ENCODE assay signal across 27 cellular contexts in the genomic region with DNA sequence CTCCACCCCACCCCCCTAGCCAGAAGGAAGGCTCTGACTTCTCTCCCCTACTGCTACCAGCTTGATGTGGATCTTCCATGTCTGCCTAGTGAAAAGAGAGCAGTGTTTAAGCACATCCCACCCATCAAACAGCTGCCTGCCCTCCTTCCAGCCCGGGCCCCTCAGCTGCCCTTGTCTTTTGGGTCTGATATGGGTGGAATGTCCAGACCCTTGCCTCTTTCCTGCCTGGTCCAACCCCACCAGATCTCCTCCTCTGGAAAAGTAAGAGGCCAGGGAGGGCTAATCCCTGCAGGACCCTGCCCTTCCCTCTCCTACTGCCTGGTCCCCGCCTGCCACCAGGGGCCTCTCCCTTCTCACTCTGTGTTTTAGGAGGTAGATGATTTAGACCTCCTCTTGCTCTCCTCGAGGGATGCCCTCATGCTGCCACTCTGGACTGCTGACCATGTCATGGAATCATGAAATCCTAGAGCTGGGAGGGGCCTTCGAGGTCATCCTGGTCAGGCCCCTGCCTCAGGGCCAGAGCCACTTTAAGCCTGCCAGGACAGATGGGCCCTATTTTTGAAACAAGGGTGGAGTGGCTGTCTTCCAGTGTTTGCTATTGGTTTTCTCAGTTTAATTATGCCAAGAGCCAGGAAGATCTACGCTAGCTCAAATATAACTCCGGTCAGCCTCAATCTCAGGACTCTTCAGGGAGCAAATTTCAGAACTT. TPM values are rescaled to one million over a fixed set of nuclear protein-coding genes. Genes with fewer than 3 reads are reported as not detected.
DNase-seq lines count a peak whose midpoint lies in the region; ATAC-seq and TF ChIP-seq lines count a peak whose summit lies in the region.
"Had no signal": no experiment of that assay in that cellular context is flagged by ENCODE, and none has a peak within 500 bp of the region (broad histone marks: within the 10 kb centered on the region; RNA-seq: fewer than 3 reads in every experiment).

No MANE protein-coding gene starts in this region.

- H3K4me1 Mint-ChIP-seq in WTC11: peaks cover 32% of the 10 kb centered on the region
- peaks cover 14% of the 10 kb centered on the region for H3K4me1 Mint-ChIP-seq in progenitor cell of endocrine pancreas (ENCODE audit: low read depth)

- H3K36me3 ChIP-seq in H7 (replicated peaks; ENCODE audit: control insufficient read depth, insufficient read depth, low read length): no peaks in the 10 kb centered on the region
- H3K36me3 ChIP-seq: cardiac muscle cell, lower lobe of right lung, thoracic aorta had no signal

- H3K27ac ChIP-seq in foreskin keratinocyte: no peak overlapping the region
- H3K27ac ChIP-seq: cardiac muscle cell, GM23248, lower lobe of right lung, thoracic aorta had no signal

- peaks cover 12% of the 10 kb centered on the region for H3K4me1 ChIP-seq in foreskin keratinocyte

- DNase-seq in H7 (peak; percentile 66), WTC11 (ENCODE audit: low spot score) (no peak), foreskin keratinocyte (no peak), progenitor cell of endocrine pancreas (ENCODE audit: low spot score, unreplicated experiment) (no peak), RKO (ENCODE audit: low spot score) (no peak), DMS53 treated with DMSO at 0.1 percent for 48 hours (lab: John Stamatoyannopoulos, UW; ENCODE audit: unreplicated experiment) (no peak)
- DNase-seq: activated CD4-positive, alpha-beta T cell treated with anti-CD3 and anti-CD28 coated beads for 48 hours; activated naive CD4-positive, alpha-beta T cell; activated T-cell treated with anti-CD3 and anti-CD28 coated beads, Interleukin-2, amount 50 U/mL, for 4 hours; amygdala; DMS 273 treated with DMSO at 0.1 percent for 48 hours; GM23248; kidney; lower lobe of right lung; NCI-H1436 treated with DMSO at 0.1 percent for 48 hours; NCI-H510A treated with DMSO at 0.1 percent for 48 hours; stimulated activated CD4-positive, alpha-beta T cell treated with anti-CD3 and anti-CD28 coated beads, Interleukin-4, amount 100 ng/mL, for 1 hour; stimulated activated naive B cell treated with anti-CD40 and anti-IgM and Interleukin-4, amounts not matched to agents 10 μg/mL and 1 μg/mL and 100 μg/mL, for 72 hours had no signal

- CTCF ChIA-PET in WTC11 (lab: Charles Lee): interaction anchor here (0.8 to 1.2 kb wide), 2 partner anchors 11 to 14 kb away, joined by 4 to 5 read pairs; no protein-coding TSS in a partner anchor

- H3K27me3 ChIP-seq in H7 (ENCODE audit: control insufficient read depth, insufficient read depth, low read length) (no peaks in the 10 kb centered on the region), foreskin keratinocyte (no peaks in the 10 kb centered on the region)
- H3K27me3 ChIP-seq: cardiac muscle cell had no signal

- H3K36me3 Mint-ChIP-seq in WTC11 (no peaks in the 10 kb centered on the region), progenitor cell of endocrine pancreas (ENCODE audit: insufficient read depth) (no peaks in the 10 kb centered on the region)
- H3K36me3 Mint-ChIP-seq: CD14-positive monocyte; stimulated activated naive B cell treated with anti-CD40 and anti-IgM and Interleukin-4, amounts not matched to agents 10 μg/mL and 1 μg/mL and 100 μg/mL, for 72 hours had no signal

- H3K27me3 Mint-ChIP-seq in WTC11 (ENCODE audit: low read depth): no peaks in the 10 kb centered on the region
- no peaks in the 10 kb centered on the region for H3K27me3 Mint-ChIP-seq in progenitor cell of endocrine pancreas

- no peak for TF ChIP-seq CTCF in WTC11 (IDR thresholded peaks at IDR 0.05)
- peak; percentile 2 for TF ChIP-seq CTCF in foreskin keratinocyte (conservative IDR thresholded peaks at IDR 0.05)
- TF ChIP-seq CTCF in progenitor cell of endocrine pancreas (IDR thresholded peaks at IDR 0.05; ENCODE audit: unreplicated experiment): peak; percentile 29

- H3K4me3 Mint-ChIP-seq in WTC11 (no peak overlapping the region), progenitor cell of endocrine pancreas (ENCODE audit: low read depth) (no peak overlapping the region)
- H3K4me3 Mint-ChIP-seq: activated T-cell treated with anti-CD3 and anti-CD28 coated beads, Interleukin-2, amount 50 U/mL, for 4 hours; CD14-positive monocyte; dendritic cell treated with granulocyte-macrophage colony-stimulating factor and Interleukin-4, amounts not matched to agents 40 ng/mL and 50 ng/mL, for 4 days; stimulated activated naive B cell treated with anti-CD40 and anti-IgM and Interleukin-4, amounts not matched to agents 10 μg/mL and 1 μg/mL and 100 μg/mL, for 72 hours; T-helper 1 cell treated with Interleukin-12 subunit alpha and Interleukin-12 subunit beta and Interleukin-4 antibody, amounts not matched to agents 30 μg/mL and 1 μg/mL, for 36 hours had no signal

- H3K4me3 ChIP-seq in H7 (ENCODE audit: insufficient read depth, low read depth, low read length): no peak overlapping the region
- H3K4me3 ChIP-seq: cardiac muscle cell, GM23248, lower lobe of right lung, thoracic aorta had no signal

- no peaks in the 10 kb centered on the region for H3K9me3 Mint-ChIP-seq in WTC11
- H3K9me3 Mint-ChIP-seq in progenitor cell of endocrine pancreas (ENCODE audit: low read depth): no peaks in the 10 kb centered on the region
- H3K9me3 Mint-ChIP-seq: activated T-cell treated with anti-CD3 and anti-CD28 coated beads, Interleukin-2, amount 50 U/mL, for 4 hours; dendritic cell treated with granulocyte-macrophage colony-stimulating factor and Interleukin-4, amounts not matched to agents 40 ng/mL and 50 ng/mL, for 4 days; stimulated activated naive B cell treated with anti-CD40 and anti-IgM and Interleukin-4, amounts not matched to agents 10 μg/mL and 1 μg/mL and 100 μg/mL, for 72 hours; T-helper 1 cell treated with Interleukin-12 subunit alpha and Interleukin-12 subunit beta and Interleukin-4 antibody, amounts not matched to agents 30 μg/mL and 1 μg/mL, for 36 hours had no signal

- ATAC-seq in WTC11: peak; percentile 46
- ATAC-seq in foreskin keratinocyte: no peak
- no peak for ATAC-seq in HG02763 (IDR thresholded peaks at IDR 0.05; ENCODE audit: unreplicated experiment)
- ATAC-seq: activated T-cell treated with anti-CD3 and anti-CD28 coated beads, Interleukin-2, amount 50 U/mL, for 4 hours; lower lobe of right lung; stimulated activated naive B cell treated with anti-CD40 and anti-IgM and Interleukin-4, amounts not matched to agents 10 μg/mL and 1 μg/mL and 100 μg/mL, for 72 hours had no signal

- H3K27ac Mint-ChIP-seq in WTC11 (peak overlapping the region; percentile 83; the same call in 1 of the 2 replicates), progenitor cell of endocrine pancreas (no peak overlapping the region)
- H3K27ac Mint-ChIP-seq: dendritic cell treated with granulocyte-macrophage colony-stimulating factor and Interleukin-4, amounts not matched to agents 40 ng/mL and 50 ng/mL, for 4 days; stimulated activated naive B cell treated with anti-CD40 and anti-IgM and Interleukin-4, amounts not matched to agents 10 μg/mL and 1 μg/mL and 100 μg/mL, for 72 hours; T-helper 1 cell treated with Interleukin-12 subunit alpha and Interleukin-12 subunit beta and Interleukin-4 antibody, amounts not matched to agents 30 μg/mL and 1 μg/mL, for 36 hours had no signal

- POLR2A ChIA-PET in WTC11 (lab: Charles Lee): no interaction called here

TF ChIP-seq in WTC11, 78 proteins besides CTCF, POLR2A, EP300 and RAD21 (continues in another document):
- TF ChIP-seq, protein P1, sequence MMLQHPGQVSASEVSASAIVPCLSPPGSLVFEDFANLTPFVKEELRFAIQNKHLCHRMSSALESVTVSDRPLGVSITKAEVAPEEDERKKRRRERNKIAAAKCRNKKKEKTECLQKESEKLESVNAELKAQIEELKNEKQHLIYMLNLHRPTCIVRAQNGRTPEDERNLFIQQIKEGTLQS (CRISPR knock-in tag; conservative IDR thresholded peaks at IDR 0.05): no peak
- TF ChIP-seq, protein P2, sequence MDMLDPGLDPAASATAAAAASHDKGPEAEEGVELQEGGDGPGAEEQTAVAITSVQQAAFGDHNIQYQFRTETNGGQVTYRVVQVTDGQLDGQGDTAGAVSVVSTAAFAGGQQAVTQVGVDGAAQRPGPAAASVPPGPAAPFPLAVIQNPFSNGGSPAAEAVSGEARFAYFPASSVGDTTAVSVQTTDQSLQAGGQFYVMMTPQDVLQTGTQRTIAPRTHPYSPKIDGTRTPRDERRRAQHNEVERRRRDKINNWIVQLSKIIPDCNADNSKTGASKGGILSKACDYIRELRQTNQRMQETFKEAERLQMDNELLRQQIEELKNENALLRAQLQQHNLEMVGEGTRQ (CRISPR knock-in tag; IDR thresholded peaks at IDR 0.05): no peak
- no peak for TF ChIP-seq ZNF121 (CRISPR knock-in tag; IDR thresholded peaks at IDR 0.05)
- no peak for TF ChIP-seq ATF2 (CRISPR knock-in tag; IDR thresholded peaks at IDR 0.05; ENCODE audit: borderline replicate concordance, low read depth)
- no peak for TF ChIP-seq NFATC4 (CRISPR knock-in tag; IDR thresholded peaks at IDR 0.05)

RNA-seq across cellular contexts. Expression of gene HSPG2, which starts 15.8 kb away (rescaled TPM):
- total RNA-seq in H7 (2014; rRNA removed; shearing (Covaris generic)): 43.5 and 49.2 TPM in 2 replicates
- total RNA-seq in WTC11 (2021) (120 to 127 TPM (median 120 TPM) in 3 replicates), foreskin keratinocyte (44.6 and 57.5 TPM in 2 replicates), progenitor cell of endocrine pancreas (656 and 657 TPM in 2 replicates)
- 36.2 and 44.7 TPM in 2 replicates for polyA plus RNA-seq in foreskin keratinocyte
- polyA plus RNA-seq: CD14-positive monocyte had no signal

RNA-seq across cellular contexts. Expression of gene CELA3B, which starts 23.9 kb away (rescaled TPM):
- total RNA-seq in H7 (2014; rRNA removed; shearing (Covaris generic)): not detected in 2 replicates
- total RNA-seq in WTC11 (2021) (4.4 to 6.7 TPM (median 5.0 TPM) in 3 replicates), foreskin keratinocyte (not detected in 2 replicates), progenitor cell of endocrine pancreas (0.58 TPM in 1 of 2 replicates, not detected in the other)
- not detected in 2 replicates for polyA plus RNA-seq in foreskin keratinocyte
- total RNA-seq: cardiac muscle cell, fibroblast of lung, GM23248, HT1080, kidney, lower lobe of right lung, renal cortical epithelial cell had no signal
- polyA plus RNA-seq: cardiac muscle cell, CD14-positive monocyte, fibroblast of lung, GM23248 had no signal

RNA-seq across cellular contexts. Expression of gene CELA3A, which starts 48.5 kb away (rescaled TPM):
- not detected in 2 replicates for total RNA-seq in H7 (2014; rRNA removed; shearing (Covaris generic))
- total RNA-seq in WTC11 (2021) (7.2 to 9.6 TPM (median 8.0 TPM) in 3 replicates), foreskin keratinocyte (not detected in 2 replicates), progenitor cell of endocrine pancreas (1.5 and 3.1 TPM in 2 replicates)
- not detected in 2 replicates for polyA plus RNA-seq in foreskin keratinocyte
- total RNA-seq: cardiac muscle cell, fibroblast of lung, GM23248, HT1080, kidney, lower lobe of right lung, renal cortical epithelial cell had no signal
- polyA plus RNA-seq: cardiac muscle cell, CD14-positive monocyte, fibroblast of lung, GM23248 had no signal
